ENCODE assay signal across 8 cellular contexts in the genomic region with DNA sequence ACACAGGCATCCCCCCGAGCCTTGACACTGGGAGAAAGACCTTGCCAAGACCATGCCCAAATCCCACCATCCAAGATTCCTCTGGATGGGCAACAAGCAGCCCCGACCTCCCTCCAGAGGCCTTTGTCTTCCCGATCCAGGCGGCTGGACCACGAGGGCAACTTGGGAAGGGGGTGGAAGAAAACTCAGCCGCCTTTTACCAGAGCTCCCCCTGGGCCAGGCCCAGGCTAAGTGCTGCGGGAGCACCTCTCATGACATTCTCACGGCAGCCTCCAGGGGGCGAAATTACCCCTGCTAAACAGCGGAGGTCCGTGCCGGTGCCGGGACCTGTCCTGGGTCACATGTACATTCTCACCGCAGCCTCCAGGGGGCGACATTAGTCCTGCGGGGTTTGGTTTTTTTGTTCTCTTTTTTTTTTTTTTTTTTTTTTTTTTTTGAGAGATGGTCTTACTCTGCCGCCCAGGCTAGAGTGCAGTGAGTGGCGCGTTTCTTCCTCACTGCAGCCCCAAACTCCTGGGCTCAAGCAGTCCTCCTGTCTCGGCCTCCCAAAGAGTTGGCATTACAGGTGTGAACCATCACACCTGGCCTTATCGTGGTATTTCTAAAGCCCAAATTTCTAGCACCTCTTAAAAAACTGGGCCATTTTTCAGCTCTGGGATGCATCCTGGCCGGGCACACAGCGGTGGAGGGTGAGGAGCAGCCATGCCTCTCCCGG. TPM values are rescaled to one million over a fixed set of nuclear protein-coding genes. Genes with fewer than 3 reads are reported as not detected.
DNase-seq lines count a peak whose midpoint lies in the region; ATAC-seq and TF ChIP-seq lines count a peak whose summit lies in the region.

No MANE protein-coding gene starts in this region.

- in situ Hi-C loops in T47D (cut with HindIII; ENCODE audit: low pct_unique_long_range_greater_than_20kb, low sequenced_read_pairs): no loop called here

- POLR2A ChIA-PET in A673 (lab: Charles Lee; ENCODE audit: low non-redundant PET): no interaction called here

- no peaks in the 10 kb centered on the region for H3K27me3 ChIP-seq in A673 (replicated peaks; ENCODE audit: insufficient read depth, low read depth, low read length, poor library complexity)

- ATAC-seq in GM18517 (IDR thresholded peaks at IDR 0.05; ENCODE audit: unreplicated experiment) (peak; percentile 78), HG03095 (IDR thresholded peaks at IDR 0.05; ENCODE audit: unreplicated experiment) (peak; percentile 78)

- no peak overlapping the region for H3K27ac ChIP-seq in A673 (ENCODE audit: low read depth, low read length, poor library complexity, severe bottlenecking)
- peak overlapping the region; percentile 46 for H3K27ac ChIP-seq in VCaP

- no peak overlapping the region for H3K4me3 ChIP-seq in A673 (ENCODE audit: low read depth, low read length, poor library complexity, severe bottlenecking)

- H3K36me3 ChIP-seq in A673 (ENCODE audit: insufficient read depth, low read length, poor library complexity, severe bottlenecking): peaks cover 11% of the 10 kb centered on the region

- intact Hi-C loops in A673 (cut with micrococcal nuclease; ENCODE audit: unreplicated experiment): no loop called here

- no peaks in the 10 kb centered on the region for H3K4me1 ChIP-seq in A673 (ENCODE audit: insufficient read depth, low read length, poor library complexity, severe bottlenecking)

- TF ChIP-seq CTCF in A673 (conservative IDR thresholded peaks at IDR 0.05; ENCODE audit: low read depth, low read length) (peak; percentile 99), VCaP (conservative IDR thresholded peaks at IDR 0.05) (peak; percentile 99)

- H3K9me3 ChIP-seq in A673 (ENCODE audit: low read depth, low read length, poor library complexity, severe bottlenecking): no peaks in the 10 kb centered on the region

- DNase-seq in A673 (ENCODE audit: low spot score) (peak; percentile 96), NCI-H2196 (lab: John Stamatoyannopoulos, UW; ENCODE audit: unreplicated experiment) (peak; percentile 83), T47D (ENCODE audit: low read depth in 1 of 2, low spot score in 1 of 2) (peak; percentile 89 to 98), iPS-NIHi7 (ENCODE audit: extremely low spot score) (peak; percentile 99)
- DNase-seq in stimulated activated CD4-positive, alpha-beta T cell treated with anti-CD3 and anti-CD28 coated beads, Interleukin-15, amount 100 ng/mL, for 24 hours: peak; percentile 98

- BruUV-seq in A673 (replicated peaks; lab: Mats Ljungman, UMichigan): no TSS peak

- CTCF ChIA-PET in A673 (lab: Charles Lee): interaction anchor here (0.6 to 1.1 kb wide), 18 partner anchors 10 to 1034 kb away, joined by 3 to 17 read pairs (median 8); partner anchors contain the start of genes DMWD and SYMPK

RNA-seq across cellular contexts. Expression of gene RSPH6A, which starts 2.1 kb away (rescaled TPM):
- 0.15 and 0.19 TPM in 2 replicates for total RNA-seq in A673 (2021)

RNA-seq across cellular contexts. Expression of gene DMWD, which starts 24.5 kb away (rescaled TPM):
- 79.2 and 86.7 TPM in 2 replicates for total RNA-seq in A673 (2021)

RNA-seq across cellular contexts. Expression of gene DMPK, which starts 34.9 kb away (rescaled TPM):
- 79.9 and 82.0 TPM in 2 replicates for total RNA-seq in A673 (2021)

RNA-seq across cellular contexts. Expression of gene SYMPK, which starts 45.8 kb away (rescaled TPM):
- 85.5 and 92.4 TPM in 2 replicates for total RNA-seq in A673 (2021)

RNA-seq across cellular contexts. Expression of gene FOXA3, which starts 47.0 kb away (rescaled TPM):
- total RNA-seq in A673 (2021): not detected in 2 replicates
